In the genomic region with DNA sequence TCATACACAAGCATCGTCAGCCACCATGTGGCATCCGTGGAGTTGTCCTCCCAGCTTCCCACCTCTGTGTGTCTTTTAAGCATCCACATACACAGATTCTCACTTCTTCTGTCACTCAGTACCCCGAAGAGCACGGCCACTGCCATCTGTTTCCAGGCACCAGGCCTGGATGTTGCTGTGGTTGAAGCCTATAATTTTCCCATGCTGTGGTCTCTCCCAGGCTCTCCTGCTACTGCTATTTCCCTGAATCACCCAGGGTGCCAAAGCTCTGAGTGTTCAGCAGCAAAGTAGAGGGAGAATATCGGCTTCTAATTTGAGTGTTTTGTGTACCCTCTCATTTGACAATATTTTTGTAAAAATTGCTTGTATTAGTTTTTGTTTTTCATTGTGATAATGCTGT, we compare ENCODE assay signal across 18 cellular contexts.
"Had no signal": no experiment of that assay in that cellular context is flagged by ENCODE, and none has a peak within 500 bp of the region (broad histone marks: within the 10 kb centered on the region; RNA-seq: fewer than 3 reads in every experiment).

No MANE protein-coding gene starts in this region.

- ATAC-seq: heart left ventricle, left lobe of liver, mucosa of descending colon, natural killer cell had no signal

- DNase-seq: colonic mucosa; dermis blood vessel endothelial cell; esophagus squamous epithelium; foreskin fibroblast; heart left ventricle; hippocampal formation; mucosa of descending colon; natural killer cell; nucleus accumbens; ovary; sigmoid colon; small intestine; stimulated activated CD4-positive, alpha-beta T cell treated with anti-CD3 and anti-CD28 coated beads, Interleukin-12 subunit alpha, Interleukin-12 subunit beta, amount 100 ng/mL, for 4 hours; stimulated activated naive CD4-positive, alpha-beta T cell; stomach; substantia nigra; trophoblast cell had no signal
